ENCODE assay signal across 17 cellular contexts in genomic region chr6:31977816-31978431, GRCh38. TPM values are rescaled to one million over a fixed set of nuclear protein-coding genes. Genes with fewer than 3 reads are reported as not detected.
DNase-seq lines count a peak whose midpoint lies in the region; ATAC-seq, FAIRE-seq and TF ChIP-seq lines count a peak whose summit lies in the region.
"Had no signal": no experiment of that assay in that cellular context is flagged by ENCODE, and none has a peak within 500 bp of the region (broad histone marks: within the 10 kb centered on the region; RNA-seq: fewer than 3 reads in every experiment).

No MANE protein-coding gene starts in this region.

- peaks cover 14% of the 10 kb centered on the region for H3K79me2 ChIP-seq in Loucy (ENCODE audit: insufficient read depth, low read length)

- peaks cover 9% of the 10 kb centered on the region; the same call in 1 of the 2 replicates for H3F3A ChIP-seq in Loucy (ENCODE audit: low read depth)

- peak overlapping the region; percentile 77 for H3K4me2 ChIP-seq in Loucy (ENCODE audit: low read depth, low read length, poor library complexity, severe bottlenecking)

- H3K4me3 Mint-ChIP-seq in CD14-positive monocyte, result no peak overlapping the region
- H3K4me3 Mint-ChIP-seq: CD8-positive, alpha-beta memory T cell had no signal

- H3K9me3 ChIP-seq in left ventricle myocardium inferior (replicated peaks) (no peaks in the 10 kb centered on the region), Loucy (ENCODE audit: insufficient read depth, low read depth, low read length) (no peaks in the 10 kb centered on the region), liver (ENCODE audit: control insufficient read depth in 4 of 4, low read length in 3 of 4) (no peaks in the 10 kb centered on the region), aorta (ENCODE audit: control insufficient read depth, low read length) (no peaks in the 10 kb centered on the region), small intestine (ENCODE audit: control insufficient read depth, low read depth) (no peaks in the 10 kb centered on the region)
- H3K9me3 ChIP-seq: Caco-2 had no signal

- TF ChIP-seq CTCF in left ventricle myocardium inferior (IDR thresholded peaks at IDR 0.05; ENCODE audit: borderline replicate concordance) (no peak), Loucy (conservative IDR thresholded peaks at IDR 0.05; ENCODE audit: low read length) (no peak), liver (IDR thresholded peaks at IDR 0.05; ENCODE audit: low read depth, low read length, missing input control) (no peak), CD14-positive monocyte (IDR thresholded peaks at IDR 0.05) (no peak)

- H3K9me3 Mint-ChIP-seq in CD14-positive monocyte, result peaks cover 0 to 7% (median 0%) of the 10 kb centered on the region in 7 donors
- H3K9me3 Mint-ChIP-seq: CD8-positive, alpha-beta memory T cell had no signal

- peak overlapping the region; percentile 68 for H3K9ac ChIP-seq in Loucy (ENCODE audit: low read depth, low read length, poor library complexity, severe bottlenecking)
- H3K9ac ChIP-seq in liver (ENCODE audit: low read depth in 1 of 2, low read length in 2 of 2), result peak overlapping the region in 1 of 2 donors; percentile 56
- H3K9ac ChIP-seq: GM23248 had no signal

- H3K4me1 ChIP-seq in left ventricle myocardium inferior (peaks cover 9% of the 10 kb centered on the region), Loucy (ENCODE audit: insufficient read depth, low read length, poor library complexity, severe bottlenecking) (peaks cover 24% of the 10 kb centered on the region), liver (ENCODE audit: control insufficient read depth in 4 of 4, insufficient read depth in 4 of 4, low read length in 3 of 4) (peaks cover 8 to 32% (median 28%) of the 10 kb centered on the region in 4 donors), aorta (ENCODE audit: control insufficient read depth in 1 of 2, insufficient read depth in 2 of 2, low read length in 2 of 2) (no peaks in the 10 kb centered on the region), small intestine (ENCODE audit: control insufficient read depth in 2 of 2, insufficient read depth in 1 of 2, low read depth in 1 of 2, low read length in 1 of 2) (peaks cover 0 to 3% of the 10 kb centered on the region in 2 donors)
- H3K4me1 ChIP-seq: Caco-2 had no signal

- peak overlapping the region in 1 of 7 donors; percentile 12 for H3K27ac Mint-ChIP-seq in CD14-positive monocyte

- TF ChIP-seq RAD21 in liver (IDR thresholded peaks at IDR 0.05), result no peak

- no peak for FAIRE-seq in small intestine (lab: Jason Lieb, UNC)
- FAIRE-seq: H54 had no signal

- peaks cover 9% of the 10 kb centered on the region for H3K4me1 Mint-ChIP-seq in CD14-positive monocyte

- no peaks in the 10 kb centered on the region for H3K9me2 ChIP-seq in Loucy (replicated peaks; ENCODE audit: low read depth, low read length)

- H4K20me1 ChIP-seq in Loucy (ENCODE audit: insufficient read depth, low read length, poor library complexity, severe bottlenecking), result no peaks in the 10 kb centered on the region

- in situ Hi-C loops in G401 (cut with HindIII; ENCODE audit: low sequenced_read_pairs), result no loop called here

- H3K27ac ChIP-seq in left ventricle myocardium inferior (replicated peaks), result no peak overlapping the region
- H3K27ac ChIP-seq in liver (ENCODE audit: low read depth in 1 of 2, low read length in 2 of 2), result peak overlapping the region; percentile 72 to 76
- no peak overlapping the region for H3K27ac ChIP-seq in aorta (ENCODE audit: low read depth in 1 of 2, low read length in 2 of 2)
- H3K27ac ChIP-seq in small intestine (ENCODE audit: low read depth in 1 of 2, low read length in 1 of 2), result no peak overlapping the region
- H3K27ac ChIP-seq: BLaER1 treated with 17β-estradiol and CSF1 and Interleukin-3, amounts not matched to agents 10 nM and 100 nM; GM23248 had no signal

- peaks cover 17 to 42% of the 10 kb centered on the region in 2 donors for H3K36me3 Mint-ChIP-seq in CD14-positive monocyte

- H3K4me3 ChIP-seq in left ventricle myocardium inferior (no peak overlapping the region), Loucy (ENCODE audit: low read length, poor library complexity, severe bottlenecking) (no peak overlapping the region), liver (ENCODE audit: low read depth in 1 of 3, low read length in 3 of 3) (peak overlapping the region; percentile 7 to 36 (median 23)), aorta (ENCODE audit: low read length in 2 of 2) (no peak overlapping the region), small intestine (ENCODE audit: low read depth in 1 of 2, low read length in 2 of 2) (no peak overlapping the region)
- H3K4me3 ChIP-seq: BLaER1 treated with 17β-estradiol and CSF1 and Interleukin-3, amounts not matched to agents 10 nM and 100 nM; GM23248 had no signal

- ATAC-seq in Right ventricle myocardium superior (ENCODE audit: poor library complexity) (no peak), aorta (ENCODE audit: low FRiP score) (no peak)

- DNase-seq in Right ventricle myocardium superior (peak; percentile 17), left ventricle myocardium inferior (no peak), aorta (peak; percentile 15 to 27), small intestine (no peak), CD14-positive monocyte (ENCODE audit: low spot score) (no peak), G401 (ENCODE audit: low spot score) (no peak)
- DNase-seq: ACHN; Caco-2; CD8-positive, alpha-beta memory T cell; DND-41; GF-D8; GM23248 had no signal

- no peaks in the 10 kb centered on the region for H3K27me3 Mint-ChIP-seq in CD14-positive monocyte (ENCODE audit: low read depth in 3 of 3)
- H3K27me3 Mint-ChIP-seq: CD8-positive, alpha-beta memory T cell had no signal

- H3K36me3 ChIP-seq in left ventricle myocardium inferior, result peaks cover 12% of the 10 kb centered on the region
- no peaks in the 10 kb centered on the region for H3K36me3 ChIP-seq in Loucy (ENCODE audit: insufficient read depth, low read length)
- no peaks in the 10 kb centered on the region for H3K36me3 ChIP-seq in liver (ENCODE audit: control insufficient read depth in 4 of 4, insufficient read depth in 3 of 4, low read depth in 1 of 4, low read length in 3 of 4)
- H3K36me3 ChIP-seq in aorta (ENCODE audit: control insufficient read depth in 1 of 2, insufficient read depth in 2 of 2, low read length in 1 of 2), result peaks cover 0 to 5% of the 10 kb centered on the region in 2 donors
- H3K36me3 ChIP-seq in small intestine (ENCODE audit: control insufficient read depth in 2 of 2, insufficient read depth in 2 of 2, low read length in 2 of 2), result no peaks in the 10 kb centered on the region

- intact Hi-C loops in Right ventricle myocardium superior (cut with DNase I), result no loop called here
- intact Hi-C loops in left ventricle myocardium inferior (cut with micrococcal nuclease), result no loop called here
- intact Hi-C loops in aorta (cut with DNase I), result loop anchor here in 1 of 2 donors (10.0 kb wide), 1 partner anchor 197 kb away; the partner anchor contains the start of genes AGPAT1 and RNF5
- intact Hi-C loops in CD14-positive monocyte (cut with micrococcal nuclease), result no loop called here

- H3K27me3 ChIP-seq in left ventricle myocardium inferior (ENCODE audit: low read depth) (no peaks in the 10 kb centered on the region), Loucy (ENCODE audit: insufficient read depth, low read length, poor library complexity, severe bottlenecking) (no peaks in the 10 kb centered on the region), liver (ENCODE audit: control insufficient read depth in 4 of 4, insufficient read depth in 4 of 4, low read length in 3 of 4) (no peaks in the 10 kb centered on the region), aorta (ENCODE audit: control insufficient read depth in 1 of 2, insufficient read depth in 2 of 2, low read length in 1 of 2) (no peaks in the 10 kb centered on the region), small intestine (ENCODE audit: control insufficient read depth in 2 of 2, insufficient read depth in 2 of 2, low read length in 2 of 2) (no peaks in the 10 kb centered on the region)
- H3K27me3 ChIP-seq: BLaER1 treated with 17β-estradiol and CSF1 and Interleukin-3, amounts not matched to agents 10 nM and 100 nM had no signal

- 57% methylated on average over 12 of the region's 12 CpGs for WGBS in liver
- 94 to 95% methylated on average over 12 of the region's 12 CpGs for WGBS in aorta, 2 donors
- WGBS in small intestine, 3 donors, result 93 to 96% (median 96%) methylated on average over 12 of the region's 12 CpGs

- H2AFZ ChIP-seq in Loucy (ENCODE audit: low read length), result no peak overlapping the region
- H2AFZ ChIP-seq: GM23248 had no signal

RNA-seq across cellular contexts. Expression of gene C4A, which starts 3.9 kb away (rescaled TPM):
- 61.5 TPM for total RNA-seq in Right ventricle myocardium superior
- 76.2 TPM for total RNA-seq in left ventricle myocardium inferior
- total RNA-seq in liver, result 1,000 to 10,000 TPM in 1 of 2 donors, 100 to 1,000 TPM in 1; 410 to 1,584 TPM
- polyA plus RNA-seq in liver, result 1,000 to 10,000 TPM; 1,485 to 2,903 TPM
- 100 to 1,000 TPM; 146 to 258 TPM for total RNA-seq in aorta
- polyA plus RNA-seq in aorta, result 10 to 100 TPM in 1 of 2 donors, 1 to 10 TPM in 1; 7.4 to 43.6 TPM
- 10 to 100 TPM in 2 of 3 donors, 1 to 10 TPM in 1; 4.0 to 31.1 (median 21.1) TPM for polyA plus RNA-seq in small intestine
- not detected for polyA plus RNA-seq in CD14-positive monocyte
- 0.98 and 1.2 TPM in 2 replicates for total RNA-seq in G401 (2014; rRNA removed; shearing (Covaris generic))
- total RNA-seq: HT1080 had no signal

RNA-seq across cellular contexts. Expression of gene DXO, which starts 6.0 kb away (rescaled TPM):
- total RNA-seq in Right ventricle myocardium superior (7.5 TPM), left ventricle myocardium inferior (11.2 TPM), liver (10 to 100 TPM in 1 of 2 donors, 1 to 10 TPM in 1; 4.5 to 11.0 TPM), aorta (10 to 100 TPM; 20.2 to 20.5 TPM)
- polyA plus RNA-seq in liver (1 to 10 TPM; 8.9 to 9.7 TPM), aorta (10 to 100 TPM in 1 of 2 donors, 1 to 10 TPM in 1; 5.1 to 41.7 TPM), small intestine (10 to 100 TPM; 14.1 to 16.1 (median 15.9) TPM), CD14-positive monocyte (10 to 100 TPM in 1 of 2 donors, 1 to 10 TPM in 1; 5.5 to 10.4 TPM)
- 4.3 and 7.1 TPM in 2 replicates for total RNA-seq in G401 (2014; rRNA removed; shearing (Covaris generic))

RNA-seq across cellular contexts. Expression of gene SKIC2, which starts 18.9 kb away (rescaled TPM):
- total RNA-seq in Right ventricle myocardium superior, result 33.6 TPM
- total RNA-seq in left ventricle myocardium inferior, result 32.9 TPM
- 10 to 100 TPM; 34.7 to 57.6 TPM for total RNA-seq in liver
- polyA plus RNA-seq in liver, result 10 to 100 TPM; 26.7 to 34.3 TPM
- 10 to 100 TPM; 53.8 to 90.3 TPM for total RNA-seq in aorta
- polyA plus RNA-seq in aorta, result 100 to 1,000 TPM in 1 of 2 donors, 10 to 100 TPM in 1; 26.7 to 188 TPM
- polyA plus RNA-seq in small intestine, result 100 to 1,000 TPM in 2 of 3 donors, 10 to 100 TPM in 1; 59.7 to 171 (median 112) TPM
- 10 to 100 TPM; 13.2 TPM for polyA plus RNA-seq in CD14-positive monocyte
- total RNA-seq in G401 (2014; rRNA removed; shearing (Covaris generic)), result 41.0 and 43.4 TPM in 2 replicates

RNA-seq across cellular contexts. Expression of gene NELFE, which starts 19.2 kb away (rescaled TPM):
- total RNA-seq in Right ventricle myocardium superior (39.6 TPM), left ventricle myocardium inferior (39.3 TPM), liver (10 to 100 TPM; 11.1 to 21.8 TPM), aorta (10 to 100 TPM; 42.2 to 55.5 TPM)
- polyA plus RNA-seq in liver (10 to 100 TPM; 11.9 to 14.2 TPM), aorta (10 to 100 TPM; 61.9 to 71.5 TPM), small intestine (10 to 100 TPM; 55.6 to 62.6 (median 55.7) TPM), CD14-positive monocyte (10 to 100 TPM; 61.4 to 74.4 TPM)
- total RNA-seq in G401 (2014; rRNA removed; shearing (Covaris generic)), result 183 and 198 TPM in 2 replicates

RNA-seq across cellular contexts. Expression of gene CFB, which starts 32.0 kb away (rescaled TPM):
- 5.5 TPM for total RNA-seq in Right ventricle myocardium superior
- total RNA-seq in left ventricle myocardium inferior, result 3.7 TPM
- 1,000 to 10,000 TPM; 2,016 to 3,272 TPM for total RNA-seq in liver
- polyA plus RNA-seq in liver, result 1,000 to 10,000 TPM; 3,136 to 3,144 TPM
- 100 to 1,000 TPM in 1 of 2 donors, 10 to 100 TPM in 1; 56.7 to 141 TPM for total RNA-seq in aorta
- polyA plus RNA-seq in aorta, result 10 to 100 TPM; 26.4 to 90.4 TPM
- 100 to 1,000 TPM in 1 of 3 donors, 10 to 100 TPM in 2; 72.1 to 141 (median 89.0) TPM for polyA plus RNA-seq in small intestine
- polyA plus RNA-seq in CD14-positive monocyte, result under 1 TPM in 1 of 2 donors, not detected in 1; 0.37 TPM
- total RNA-seq in G401 (2014; rRNA removed; shearing (Covaris generic)), result not detected in 2 replicates
- total RNA-seq: HT1080 had no signal

Comparison
In these comparisons a context has a peak if more than half of its experiments do, and no peak if none do; other contexts are left out.
1. DNase-seq: peak in Right ventricle myocardium superior (single experiment) and aorta (2 of 2); none in left ventricle myocardium inferior (single experiment), small intestine (single experiment), CD14-positive monocyte (single experiment) and G401 (single experiment).
2. H3K27ac ChIP-seq: peak in liver (2 of 2); none in left ventricle myocardium inferior (single experiment), aorta (0 of 2) and small intestine (0 of 2).
3. H3K4me3 ChIP-seq: peak in liver (3 of 3); none in left ventricle myocardium inferior (single experiment), Loucy (single experiment), aorta (0 of 2) and small intestine (0 of 2).
4. RNA of gene C4A, which starts 3.9 kb away (total RNA-seq): 410 to 1,584 TPM in liver, 146 to 258 TPM in aorta, 76.2 TPM in left ventricle myocardium inferior (single experiment) and 61.5 TPM in Right ventricle myocardium superior (single experiment); 0.98 to 1.2 TPM in G401; every median in the first group is over 10 times any median in the second.